ENCODE assay signal across 9 cellular contexts in genomic region chr1:98429851-98430496, GRCh38.
DNase-seq lines count a peak whose midpoint lies in the region; ATAC-seq and TF ChIP-seq lines count a peak whose summit lies in the region.
"Had no signal": no experiment of that assay in that cellular context is flagged by ENCODE, and none has a peak within 500 bp of the region (broad histone marks: within the 10 kb centered on the region; RNA-seq: fewer than 3 reads in every experiment).

No MANE protein-coding gene starts in this region.

- H2AFZ ChIP-seq in neuronal stem cell (ENCODE audit: low read length), result peak overlapping the region; percentile 42

- H3K4me2 ChIP-seq in neuronal stem cell (ENCODE audit: insufficient read depth, low read length, poor library complexity, severe bottlenecking), result no peak overlapping the region

- H2AK5ac ChIP-seq in neuronal stem cell (ENCODE audit: low read depth, low read length), result no peak overlapping the region

- H4K8ac ChIP-seq in neuronal stem cell (ENCODE audit: low read depth, low read length), result no peak overlapping the region

- H3K4me3 ChIP-seq in neuronal stem cell (ENCODE audit: low read length in 2 of 2), result no peak overlapping the region

- no peak overlapping the region for H3K4ac ChIP-seq in neuronal stem cell (ENCODE audit: low read length)

- H3K18ac ChIP-seq in neuronal stem cell (ENCODE audit: low read length), result no peak overlapping the region

- H3K14ac ChIP-seq in neuronal stem cell (ENCODE audit: low read length), result no peak overlapping the region

- no peak overlapping the region for H2BK12ac ChIP-seq in neuronal stem cell (ENCODE audit: low read length)

- H3K4me3 Mint-ChIP-seq in T-helper 2 cell treated with Interferon-gamma antibody and Interleukin-4, amounts not matched to agents 5 μg/mL and 100 μg/mL, for 36 hours, result no peak overlapping the region

- H3K4me1 ChIP-seq in neuronal stem cell (ENCODE audit: control insufficient read depth in 2 of 2, insufficient read depth in 1 of 2, low read depth in 1 of 2, low read length in 2 of 2), result peaks cover 0 to 4% of the 10 kb centered on the region in 2 donors

- H3K36me3 ChIP-seq in neuronal stem cell (replicated peaks in 1 of 2; ENCODE audit: control insufficient read depth in 2 of 2, insufficient read depth in 2 of 2, low read length in 2 of 2), result no peaks in the 10 kb centered on the region

- no peak overlapping the region for H2BK5ac ChIP-seq in neuronal stem cell (ENCODE audit: low read length)

- peaks cover 3% of the 10 kb centered on the region for H3K27me3 Mint-ChIP-seq in T-helper 2 cell treated with Interferon-gamma antibody and Interleukin-4, amounts not matched to agents 5 μg/mL and 100 μg/mL, for 36 hours (ENCODE audit: low read depth)

- no peaks in the 10 kb centered on the region for H3K79me1 ChIP-seq in neuronal stem cell (ENCODE audit: low read depth, low read length)

- no peak overlapping the region for H3K23ac ChIP-seq in neuronal stem cell (ENCODE audit: low read depth, low read length, poor library complexity)

- no peak overlapping the region for H3K9ac ChIP-seq in neuronal stem cell (ENCODE audit: low read depth, low read length, poor library complexity)

- WGBS in neuronal stem cell (ENCODE audit: extremely low coverage in 2 of 2, insufficient read length in 2 of 2, insufficient replicate concordance in 1 of 2), 2 donors, result no CpG with 5 or more reads among the region's 4 CpGs

- H3K27me3 ChIP-seq in neuronal stem cell (ENCODE audit: control insufficient read depth in 3 of 3, insufficient read depth in 3 of 3, low read depth in 1 of 3, low read length in 3 of 3), result no peaks in the 10 kb centered on the region

- H3K9me3 Mint-ChIP-seq in T-helper 2 cell treated with Interferon-gamma antibody and Interleukin-4, amounts not matched to agents 5 μg/mL and 100 μg/mL, for 36 hours, result no peaks in the 10 kb centered on the region

- H3K27ac ChIP-seq in neuronal stem cell (replicated peaks; ENCODE audit: low read length), result no peak overlapping the region

- no peak for ATAC-seq in GM18868 (IDR thresholded peaks at IDR 0.05; ENCODE audit: unreplicated experiment)

- H4K91ac ChIP-seq in neuronal stem cell (ENCODE audit: low read depth, low read length, poor library complexity), result no peak overlapping the region

- H2BK15ac ChIP-seq in neuronal stem cell (ENCODE audit: low read length), result no peak overlapping the region

- DNase-seq in DMS79 treated with DMSO at 0.1 percent for 48 hours (lab: John Stamatoyannopoulos, UW), result peak; percentile 79
- peak; percentile 61 to 86 for DNase-seq in NCI-H187 (lab: John Stamatoyannopoulos, UW)
- DNase-seq in neuronal stem cell (ENCODE audit: low spot score), result no peak
- DNase-seq in GDM1 (lab: John Stamatoyannopoulos, UW), result no peak
- no peak for DNase-seq in T-helper 2 cell treated with Interferon-gamma antibody and Interleukin-4, amounts not matched to agents 5 μg/mL and 100 μg/mL, for 36 hours (ENCODE audit: low spot score)
- no peak for DNase-seq in HuH-7.5 (ENCODE audit: low spot score)
- DNase-seq: activated naive CD4-positive, alpha-beta T cell treated with anti-CD3 and anti-CD28 coated beads, Interleukin-2, amount 50 U/mL, for 16 hours had no signal

- H3K27ac Mint-ChIP-seq in T-helper 2 cell treated with Interferon-gamma antibody and Interleukin-4, amounts not matched to agents 5 μg/mL and 100 μg/mL, for 36 hours, result no peak overlapping the region

- peaks cover 2% of the 10 kb centered on the region for H3K4me1 Mint-ChIP-seq in T-helper 2 cell treated with Interferon-gamma antibody and Interleukin-4, amounts not matched to agents 5 μg/mL and 100 μg/mL, for 36 hours (ENCODE audit: low read depth)

- no peak overlapping the region for H2BK120ac ChIP-seq in neuronal stem cell (ENCODE audit: low read depth, low read length)

- H3K9me3 ChIP-seq in neuronal stem cell (replicated peaks in 1 of 2; ENCODE audit: control insufficient read depth in 2 of 2, insufficient read depth in 1 of 2, low read depth in 1 of 2, low read length in 2 of 2), result no peaks in the 10 kb centered on the region

- no peaks in the 10 kb centered on the region for H3K36me3 Mint-ChIP-seq in T-helper 2 cell treated with Interferon-gamma antibody and Interleukin-4, amounts not matched to agents 5 μg/mL and 100 μg/mL, for 36 hours (ENCODE audit: low read depth)

TF ChIP-seq in PFSK-1, 5 proteins besides CTCF, POLR2A, EP300 and RAD21:
- TF ChIP-seq FOXP2 (optimal IDR thresholded peaks at IDR 0.05; ENCODE audit: borderline replicate concordance, extremely low read depth, extremely low read length, insufficient read depth), result no peak
- TF ChIP-seq SIN3A (IDR thresholded peaks at IDR 0.05; ENCODE audit: borderline replicate concordance, insufficient read depth, low read length), result no peak
- peak; percentile 31; the same call in 1 of the 2 replicates for TF ChIP-seq POLR2AphosphoS5 (IDR thresholded peaks at IDR 0.05; ENCODE audit: low read depth, low read length)
- no peak for TF ChIP-seq REST (IDR thresholded peaks at IDR 0.05; ENCODE audit: insufficient read depth in 1 of 2, low read depth in 2 of 2, low read length in 2 of 2)

Comparison
In these comparisons a context has a peak if more than half of its experiments do, and no peak if none do; other contexts are left out.
1. DNase-seq: peak in DMS79 treated with DMSO at 0.1 percent for 48 hours (single experiment) and NCI-H187 (2 of 2); none in neuronal stem cell (single experiment), GDM1 (single experiment), T-helper 2 cell treated with Interferon-gamma antibody and Interleukin-4, amounts not matched to agents 5 μg/mL and 100 μg/mL, for 36 hours (single experiment) and HuH-7.5 (single experiment).